13 cellular contexts compared by ENCODE assay signal in the genomic region with DNA sequence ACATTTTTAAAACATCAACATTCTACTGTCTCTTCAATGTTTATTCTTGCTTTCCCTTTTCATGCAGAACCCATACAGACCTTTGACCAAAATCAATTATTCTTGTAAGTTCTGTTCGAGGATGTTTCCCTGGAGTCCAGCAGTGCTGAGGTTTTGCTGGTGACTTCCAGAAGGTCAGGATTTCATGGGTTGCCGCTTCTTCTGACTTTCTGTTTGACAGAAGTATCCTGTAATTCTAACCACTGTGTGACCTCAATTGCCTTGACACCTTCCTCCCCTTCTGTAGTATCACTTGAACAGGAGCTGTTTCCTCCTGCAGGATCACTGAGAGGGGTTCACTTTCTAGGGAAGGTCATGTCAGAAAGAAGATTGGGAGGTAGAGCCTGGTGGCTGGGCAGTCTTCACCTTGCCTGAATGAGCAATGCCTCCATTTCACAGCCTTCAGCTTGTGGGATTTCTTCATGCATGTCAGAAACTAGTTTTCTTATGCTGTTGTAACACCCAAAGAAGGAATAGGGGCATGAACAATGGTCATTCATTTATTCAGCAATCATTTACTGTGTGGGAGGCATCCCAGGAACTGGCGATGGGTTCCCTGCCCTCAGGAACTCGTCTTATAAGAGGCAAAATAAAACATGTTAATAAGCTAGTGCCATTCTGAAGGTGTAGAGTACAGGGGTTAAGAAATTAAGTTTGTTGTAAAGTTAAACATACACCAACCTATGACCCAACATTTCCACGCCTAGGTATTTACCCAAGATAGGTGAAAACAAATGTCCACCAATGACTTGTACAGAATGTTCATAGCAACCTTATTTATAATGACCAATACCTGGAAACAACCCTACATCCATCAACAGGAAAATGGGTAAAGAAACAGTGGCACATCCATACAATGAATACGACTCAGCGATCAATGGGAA.
DNase-seq lines count a peak whose midpoint lies in the region; ATAC-seq and TF ChIP-seq lines count a peak whose summit lies in the region.
"Had no signal": no experiment of that assay in that cellular context is flagged by ENCODE, and none has a peak within 500 bp of the region (broad histone marks: within the 10 kb centered on the region; RNA-seq: fewer than 3 reads in every experiment).

No MANE protein-coding gene starts in this region.

- H3K9me2 ChIP-seq in GM23248 (ENCODE audit: insufficient read depth), result no peaks in the 10 kb centered on the region; the same call in 1 of the 2 replicates

- DNase-seq in GM23248 (no peak), foreskin fibroblast (peak in 1 of 2 donors; percentile 24), renal cortical epithelial cell (ENCODE audit: low read depth) (peak; percentile 99), NCI-H2107 (lab: John Stamatoyannopoulos, UW) (no peak), DMS 273 treated with DMSO at 0.1 percent for 48 hours (lab: John Stamatoyannopoulos, UW) (no peak)
- DNase-seq: activated CD4-positive, alpha-beta T cell treated with anti-CD3 and anti-CD28 coated beads for 4 hours; activated T-cell treated with anti-CD3 and anti-CD28 coated beads, Interleukin-2, amount 50 U/mL, for 72 hours; GDM1; KG1; midbrain; NCI-H2081 had no signal

- no peak overlapping the region for H3K9ac ChIP-seq in GM23248

- no peaks in the 10 kb centered on the region for H3K36me3 ChIP-seq in GM23248 (ENCODE audit: low read depth)

- H3K79me2 ChIP-seq in GM23248 (ENCODE audit: insufficient read depth), result peaks cover 74% of the 10 kb centered on the region

- H3F3A ChIP-seq in GM23248 (ENCODE audit: insufficient read depth), result peaks cover 11% of the 10 kb centered on the region; the same call in 1 of the 2 replicates

- in situ Hi-C loops in GM23248 (cut with MboI), result no loop called here

- H3K4me3 ChIP-seq in GM23248, result no peak overlapping the region
- H3K4me3 ChIP-seq in foreskin fibroblast (ENCODE audit: low read depth in 1 of 2, low read length in 2 of 2), result peak overlapping the region; percentile 73 to 77

- peaks cover 24% of the 10 kb centered on the region for H3K4me1 ChIP-seq in GM23248 (ENCODE audit: insufficient read depth)

- ATAC-seq in HG02885 (IDR thresholded peaks at IDR 0.05; ENCODE audit: poor library complexity, unreplicated experiment), result no peak
- ATAC-seq: activated T-cell treated with anti-CD3 and anti-CD28 coated beads, Interleukin-2, amount 50 U/mL, for 72 hours had no signal

- peak overlapping the region; percentile 97 for H3K4me2 ChIP-seq in GM23248 (ENCODE audit: unreplicated experiment)

- WGBS in GM23248 (ENCODE audit: low coverage in 1 of 2, low lambda C conversion rate in 2 of 2, missing lambda C conversion rate in 2 of 2), 2 experiments, result 97 to 98% methylated on average over 7 of the region's 7 CpGs

- no peaks in the 10 kb centered on the region for H3K9me3 ChIP-seq in GM23248 (ENCODE audit: low read depth)

- H3K27me3 ChIP-seq in GM23248 (replicated peaks; ENCODE audit: insufficient read depth), result no peaks in the 10 kb centered on the region

- H3K27ac ChIP-seq in GM23248, result no peak overlapping the region
- H3K27ac ChIP-seq in VCaP, result peak overlapping the region; percentile 95

- H2AFZ ChIP-seq in GM23248, result no peak overlapping the region

- TF ChIP-seq CTCF in VCaP (conservative IDR thresholded peaks at IDR 0.05) (no peak), foreskin fibroblast (IDR thresholded peaks at IDR 0.05; ENCODE audit: low read depth, low read length) (no peak)

- no peaks in the 10 kb centered on the region for H4K20me1 ChIP-seq in GM23248 (ENCODE audit: insufficient read depth)
